Comparison of ENCODE assay signal across 8 cellular contexts in the genomic region with DNA sequence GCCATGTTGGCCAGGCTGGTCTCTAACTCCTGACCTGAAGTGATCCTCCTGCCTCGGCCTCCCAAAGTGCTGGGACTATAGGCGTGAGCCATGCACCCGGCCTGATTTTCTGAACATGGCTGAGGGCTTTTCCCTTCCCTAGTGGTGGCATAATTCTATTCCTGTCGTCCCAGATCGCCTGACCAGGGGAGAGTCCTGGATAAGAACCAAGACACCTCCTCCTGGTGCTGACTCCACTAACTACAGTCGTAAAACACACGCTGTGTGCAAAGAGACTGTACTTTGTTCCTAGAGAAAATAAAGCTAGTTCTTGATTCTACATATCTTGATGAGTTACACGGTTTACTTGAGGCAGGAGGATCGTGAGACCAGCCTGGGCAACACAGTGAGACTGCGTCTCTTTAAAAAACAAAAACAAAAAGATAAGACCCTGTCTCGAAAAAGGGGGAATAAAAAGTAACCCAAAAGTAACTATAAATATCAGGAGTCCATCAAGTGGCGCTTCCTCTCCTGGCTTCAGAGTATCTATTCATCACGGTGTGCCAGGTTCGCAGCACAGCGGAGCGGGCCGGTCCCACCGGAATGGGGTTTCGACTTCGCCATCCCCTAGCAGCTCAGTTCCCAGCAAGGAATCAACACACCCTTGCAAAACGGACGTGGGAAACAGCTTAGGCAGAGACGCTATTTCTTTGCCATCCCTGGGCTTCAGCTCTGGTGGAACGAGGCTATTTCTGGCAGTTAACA. TPM values are rescaled to one million over a fixed set of nuclear protein-coding genes. Genes with fewer than 3 reads are reported as not detected.
A peak's percentile ranks its signal among the peaks of the same experiment; 100 is the strongest.
DNase-seq lines count a peak whose midpoint lies in the region; ATAC-seq and TF ChIP-seq lines count a peak whose summit lies in the region.

No MANE protein-coding gene starts in this region.

- no peak for ATAC-seq in GM18909 (IDR thresholded peaks at IDR 0.05; ENCODE audit: poor library complexity, unreplicated experiment)
- no peak for ATAC-seq in GM21526 (IDR thresholded peaks at IDR 0.05; ENCODE audit: low FRiP score, unreplicated experiment)

- H3K9me3 ChIP-seq in BLaER1 (no peaks in the 10 kb centered on the region), HAP-1 (no peaks in the 10 kb centered on the region), ovary (no peaks in the 10 kb centered on the region)

- TF ChIP-seq EP300 in ovary (IDR thresholded peaks at IDR 0.05): no peak

- H3K9ac ChIP-seq in BLaER1: peak overlapping the region; percentile 97

- H3K36me3 ChIP-seq in BLaER1 (peaks cover 65% of the 10 kb centered on the region), HAP-1 (replicated peaks) (peaks cover 25% of the 10 kb centered on the region), ovary (no peaks in the 10 kb centered on the region)

- H3K4me3 ChIP-seq in BLaER1: peak overlapping the region; percentile 86
- peak overlapping the region; percentile 89 for H3K4me3 ChIP-seq in HAP-1
- H3K4me3 ChIP-seq in ovary: peak overlapping the region; percentile 98

- peaks cover 86% of the 10 kb centered on the region for H4K20me1 ChIP-seq in BLaER1

- peaks cover 57% of the 10 kb centered on the region for H3K4me1 ChIP-seq in BLaER1
- peaks cover 3% of the 10 kb centered on the region; the same call in 1 of the 2 replicates for H3K4me1 ChIP-seq in HAP-1
- H3K4me1 ChIP-seq in ovary (ENCODE audit: insufficient read depth): peaks cover 19% of the 10 kb centered on the region

- TF ChIP-seq CTCF in ovary (IDR thresholded peaks at IDR 0.05): no peak
- TF ChIP-seq CTCF in GM13976 (IDR thresholded peaks at IDR 0.05; ENCODE audit: borderline replicate concordance, control extremely low read depth, extremely low read depth, insufficient read depth, missing control alignments): no peak

- H3K4me1 Mint-ChIP-seq in T-helper 1 cell treated with Interleukin-12 subunit alpha and Interleukin-12 subunit beta and Interleukin-4 antibody, amounts not matched to agents 30 μg/mL and 1 μg/mL, for 36 hours (ENCODE audit: low read depth): peaks cover 21% of the 10 kb centered on the region

- intact Hi-C loops in ovary (cut with DNase I): loop anchor here in 1 of 4 donors (10.0 kb wide), 1 partner anchor 206 kb away; a partner anchor contains a TSS

- no peaks in the 10 kb centered on the region for H3K9me3 Mint-ChIP-seq in T-helper 1 cell treated with Interleukin-12 subunit alpha and Interleukin-12 subunit beta and Interleukin-4 antibody, amounts not matched to agents 30 μg/mL and 1 μg/mL, for 36 hours

- no peak for TF ChIP-seq POLR2A in ovary (IDR thresholded peaks at IDR 0.05)

- peak overlapping the region; percentile 88 for H3K27ac Mint-ChIP-seq in T-helper 1 cell treated with Interleukin-12 subunit alpha and Interleukin-12 subunit beta and Interleukin-4 antibody, amounts not matched to agents 30 μg/mL and 1 μg/mL, for 36 hours

- 8 to 12% (median 10%) methylated on average over 24 of the region's 24 CpGs for WGBS in ovary, 3 donors

- peaks cover 26% of the 10 kb centered on the region for H3K36me3 Mint-ChIP-seq in T-helper 1 cell treated with Interleukin-12 subunit alpha and Interleukin-12 subunit beta and Interleukin-4 antibody, amounts not matched to agents 30 μg/mL and 1 μg/mL, for 36 hours (ENCODE audit: low read depth)

- H3K27me3 ChIP-seq in BLaER1: no peaks in the 10 kb centered on the region
- H3K27me3 ChIP-seq in HAP-1 (ENCODE audit: low read depth): no peaks in the 10 kb centered on the region
- H3K27me3 ChIP-seq in ovary: no peaks in the 10 kb centered on the region

- peak overlapping the region; percentile 94 for H3K27ac ChIP-seq in BLaER1
- H3K27ac ChIP-seq in ovary: peak overlapping the region in 1 of 2 donors; percentile 84

- no peaks in the 10 kb centered on the region for H3K27me3 Mint-ChIP-seq in T-helper 1 cell treated with Interleukin-12 subunit alpha and Interleukin-12 subunit beta and Interleukin-4 antibody, amounts not matched to agents 30 μg/mL and 1 μg/mL, for 36 hours (ENCODE audit: low read depth)

- H3K4me2 ChIP-seq in BLaER1: peak overlapping the region; percentile 91

- in situ Hi-C loops in HAP-1 (cut with MboI; ENCODE audit: low sequenced_read_pairs): no loop called here
- in situ Hi-C loops in GM13976 (cut with MboI; ENCODE audit: low sequenced_read_pairs, unreplicated experiment): no loop called here

- H3K4me3 Mint-ChIP-seq in T-helper 1 cell treated with Interleukin-12 subunit alpha and Interleukin-12 subunit beta and Interleukin-4 antibody, amounts not matched to agents 30 μg/mL and 1 μg/mL, for 36 hours: peak overlapping the region; percentile 91

- DNase-seq in HAP-1 (ENCODE audit: low spot score in 2 of 2) (peak; percentile 16 to 43), fibroblast of gingiva (ENCODE audit: low read depth) (peak; percentile 72), ovary (no peak), GM13976 (ENCODE audit: low spot score) (no peak)

RNA-seq across cellular contexts. Expression of a gene that starts 1.0 kb away (rescaled TPM):
- 100 to 1,000 TPM in 4 of 7 donors, 10 to 100 TPM in 3; 57.1 to 145 (median 116) TPM for total RNA-seq in ovary
- polyA plus RNA-seq in ovary: 100 to 1,000 TPM in 1 of 2 donors, 10 to 100 TPM in 1; 32.5 to 128 TPM

RNA-seq across cellular contexts. Expression of a gene that starts 1.2 kb away (rescaled TPM):
- total RNA-seq in ovary: 10 to 100 TPM; 13.0 to 21.9 (median 18.0) TPM
- polyA plus RNA-seq in ovary: 1 to 10 TPM; 7.0 to 9.4 TPM

RNA-seq across cellular contexts. Expression of a gene that starts 15.7 kb away (rescaled TPM):
- total RNA-seq in ovary: 1 to 10 TPM in 5 of 7 donors, under 1 TPM in 2; 0.92 to 4.8 (median 1.5) TPM
- 1 to 10 TPM in 1 of 2 donors, not detected in 1; 1.2 TPM for polyA plus RNA-seq in ovary

RNA-seq across cellular contexts. Expression of a gene that starts 16.9 kb away (rescaled TPM):
- 1 to 10 TPM in 3 of 7 donors, under 1 TPM in 4; 0.37 to 1.8 (median 0.71) TPM for total RNA-seq in ovary
- polyA plus RNA-seq in ovary: 1 to 10 TPM in 1 of 2 donors, not detected in 1; 2.5 TPM

RNA-seq across cellular contexts. Expression of a gene that starts 24.4 kb away (rescaled TPM):
- 1 to 10 TPM in 1 of 7 donors, under 1 TPM in 2, not detected in 4; 0.23 to 1.4 (median 0.41) TPM for total RNA-seq in ovary
- under 1 TPM in 1 of 2 donors, not detected in 1; 0.10 TPM for polyA plus RNA-seq in ovary

Comparison
In these comparisons a context has a peak if more than half of its experiments do, and no peak if none do; other contexts are left out.
1. DNase-seq: peak in HAP-1 (2 of 2) and fibroblast of gingiva (single experiment); none in ovary (0 of 5) and GM13976 (single experiment).
2. Peak in every context shown above with its lines, with median percentiles within 50 percentile points of each other: H3K4me3 ChIP-seq.